14 cellular contexts compared by ENCODE assay signal in the genomic region with DNA sequence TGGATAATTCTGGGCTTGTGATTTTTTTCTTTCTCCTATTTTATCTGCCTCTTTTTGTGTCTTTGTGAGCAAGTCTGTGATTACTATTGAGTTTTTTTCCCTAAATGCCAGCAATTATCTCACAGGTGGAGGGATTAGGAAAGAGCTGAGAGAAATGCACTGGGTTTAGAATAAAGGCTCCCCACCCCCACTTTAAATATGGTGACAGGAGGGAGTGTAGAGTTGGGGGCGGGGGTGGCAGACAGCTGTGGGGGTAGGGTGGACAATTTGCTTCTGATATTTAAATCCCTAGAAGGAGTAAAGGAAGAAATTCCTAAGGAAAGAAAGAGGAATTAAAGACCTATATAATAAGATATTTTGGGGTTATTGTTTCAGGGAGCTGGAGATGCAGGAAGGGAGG.
"Had no signal": no experiment of that assay in that cellular context is flagged by ENCODE, and none has a peak within 500 bp of the region (broad histone marks: within the 10 kb centered on the region; RNA-seq: fewer than 3 reads in every experiment).

No MANE protein-coding gene starts in this region.

- H3K4me1 Mint-ChIP-seq: activated B cell treated with CpG ODN at 0.5 μM for 24 hours; activated CD4-positive, alpha-beta T cell treated with anti-CD3 and anti-CD28 coated beads, Interleukin-2, amount 10 ng/mL, durations not matched to agents 24 days and 14 days; activated T-helper 17 cell treated with anti-CD3 and anti-CD28 coated beads, Interleukin-2, amount 50 U/mL, for 72 hours had no signal

- H3K36me3 ChIP-seq: heart left ventricle, left lung had no signal

- H3K4me3 ChIP-seq: coronary artery, heart left ventricle, left lung, skin epidermis had no signal

- ATAC-seq: activated T-helper 17 cell treated with anti-CD3 and anti-CD28 coated beads, Interleukin-2, amount 50 U/mL, for 72 hours; heart left ventricle; left lung had no signal

- H3K27ac ChIP-seq: coronary artery, heart left ventricle, left lung, parathyroid adenoma, skin epidermis had no signal

- H3K9me3 ChIP-seq: heart left ventricle, left lung had no signal

- H2AFZ ChIP-seq: parathyroid adenoma had no signal

- H3K4me1 ChIP-seq: heart left ventricle, left lung, parathyroid adenoma had no signal

- H3K79me2 ChIP-seq: parathyroid adenoma had no signal

- DNase-seq: activated B cell treated with CpG ODN at 0.5 μM for 24 hours; activated CD4-positive, alpha-beta T cell treated with anti-CD3 and anti-CD28 coated beads, Interleukin-2, amount 10 ng/mL, durations not matched to agents 24 days and 14 days; activated CD8-positive, alpha-beta memory T cell treated with anti-CD3 and anti-CD28 coated beads for 24 hours; activated naive CD4-positive, alpha-beta T cell treated with anti-CD3 and anti-CD28 coated beads for 36 hours; caudate nucleus; effector CD4-positive, alpha-beta T cell; heart left ventricle; islet precursor cell; left lung; mesenchymal stem cell had no signal

- H3K27me3 ChIP-seq: left lung had no signal

- H3K9me3 Mint-ChIP-seq: activated B cell treated with CpG ODN at 0.5 μM for 24 hours; activated CD4-positive, alpha-beta T cell treated with anti-CD3 and anti-CD28 coated beads, Interleukin-2, amount 10 ng/mL, durations not matched to agents 24 days and 14 days; activated naive CD4-positive, alpha-beta T cell treated with anti-CD3 and anti-CD28 coated beads for 36 hours had no signal

- H3K27ac Mint-ChIP-seq: activated B cell treated with CpG ODN at 0.5 μM for 24 hours; activated CD4-positive, alpha-beta T cell treated with anti-CD3 and anti-CD28 coated beads, Interleukin-2, amount 10 ng/mL, durations not matched to agents 24 days and 14 days; activated naive CD4-positive, alpha-beta T cell treated with anti-CD3 and anti-CD28 coated beads for 36 hours; activated T-helper 17 cell treated with anti-CD3 and anti-CD28 coated beads, Interleukin-2, amount 50 U/mL, for 72 hours had no signal

- H3K4me3 Mint-ChIP-seq: activated B cell treated with CpG ODN at 0.5 μM for 24 hours; activated CD4-positive, alpha-beta T cell treated with anti-CD3 and anti-CD28 coated beads, Interleukin-2, amount 10 ng/mL, durations not matched to agents 24 days and 14 days; activated naive CD4-positive, alpha-beta T cell treated with anti-CD3 and anti-CD28 coated beads for 36 hours; activated T-helper 17 cell treated with anti-CD3 and anti-CD28 coated beads, Interleukin-2, amount 50 U/mL, for 72 hours had no signal
